1 cellular context compared by ENCODE assay signal in the genomic region with DNA sequence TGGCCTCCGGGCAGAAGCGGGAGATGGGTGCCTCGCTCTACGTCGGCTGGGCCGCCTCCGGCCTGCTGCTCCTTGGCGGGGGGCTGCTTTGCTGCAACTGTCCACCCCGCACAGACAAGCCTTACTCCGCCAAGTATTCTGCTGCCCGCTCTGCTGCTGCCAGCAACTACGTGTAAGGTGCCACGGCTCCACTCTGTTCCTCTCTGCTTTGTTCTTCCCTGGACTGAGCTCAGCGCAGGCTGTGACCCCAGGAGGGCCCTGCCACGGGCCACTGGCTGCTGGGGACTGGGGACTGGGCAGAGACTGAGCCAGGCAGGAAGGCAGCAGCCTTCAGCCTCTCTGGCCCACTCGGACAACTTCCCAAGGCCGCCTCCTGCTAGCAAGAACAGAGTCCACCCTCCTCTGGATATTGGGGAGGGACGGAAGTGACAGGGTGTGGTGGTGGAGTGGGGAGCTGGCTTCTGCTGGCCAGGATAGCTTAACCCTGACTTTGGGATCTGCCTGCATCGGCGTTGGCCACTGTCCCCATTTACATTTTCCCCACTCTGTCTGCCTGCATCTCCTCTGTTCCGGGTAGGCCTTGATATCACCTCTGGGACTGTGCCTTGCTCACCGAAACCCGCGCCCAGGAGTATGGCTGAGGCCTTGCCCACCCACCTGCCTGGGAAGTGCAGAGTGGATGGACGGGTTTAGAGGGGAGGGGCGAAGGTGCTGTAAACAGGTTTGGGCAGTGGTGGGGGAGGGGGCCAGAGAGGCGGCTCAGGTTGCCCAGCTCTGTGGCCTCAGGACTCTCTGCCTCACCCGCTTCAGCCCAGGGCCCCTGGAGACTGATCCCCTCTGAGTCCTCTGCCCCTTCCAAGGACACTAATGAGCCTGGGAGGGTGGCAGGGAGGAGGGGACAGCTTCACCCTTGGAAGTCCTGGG.
TF ChIP-seq lines count a peak whose summit lies in the region.

No MANE protein-coding gene starts in this region.

TF ChIP-seq in HepG2, 621 proteins besides CTCF, POLR2A, EP300 and RAD21 (continued from another document and continues in another):
- TF ChIP-seq, protein P1, sequence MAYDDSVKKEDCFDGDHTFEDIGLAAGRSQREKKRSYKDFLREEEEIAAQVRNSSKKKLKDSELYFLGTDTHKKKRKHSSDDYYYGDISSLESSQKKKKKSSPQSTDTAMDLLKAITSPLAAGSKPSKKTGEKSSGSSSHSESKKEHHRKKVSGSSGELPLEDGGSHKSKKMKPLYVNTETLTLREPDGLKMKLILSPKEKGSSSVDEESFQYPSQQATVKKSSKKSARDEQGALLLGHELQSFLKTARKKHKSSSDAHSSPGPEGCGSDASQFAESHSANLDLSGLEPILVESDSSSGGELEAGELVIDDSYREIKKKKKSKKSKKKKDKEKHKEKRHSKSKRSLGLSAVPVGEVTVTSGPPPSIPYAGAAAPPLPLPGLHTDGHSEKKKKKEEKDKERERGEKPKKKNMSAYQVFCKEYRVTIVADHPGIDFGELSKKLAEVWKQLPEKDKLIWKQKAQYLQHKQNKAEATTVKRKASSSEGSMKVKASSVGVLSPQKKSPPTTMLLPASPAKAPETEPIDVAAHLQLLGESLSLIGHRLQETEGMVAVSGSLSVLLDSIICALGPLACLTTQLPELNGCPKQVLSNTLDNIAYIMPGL (CRISPR knock-in tag; IDR thresholded peaks at IDR 0.05; ENCODE audit: borderline replicate concordance in 1 of 2, low read depth in 1 of 2): 0 out of 4 replicates have a peak, but pooled peaks of 1 of the 2 experiments have one; percentile 36
- TF ChIP-seq ZNF670 (CRISPR knock-in tag; IDR thresholded peaks at IDR 0.05; ENCODE audit: borderline replicate concordance) (no peak), HNRNPH1 (optimal IDR thresholded peaks at IDR 0.05; ENCODE audit: low read depth, low read length) (no peak), ZNF251 (CRISPR knock-in tag; IDR thresholded peaks at IDR 0.05) (no peak), ZFP62 (CRISPR knock-in tag; IDR thresholded peaks at IDR 0.05) (no peak), RORA (CRISPR knock-in tag; IDR thresholded peaks at IDR 0.05) (no peak), ZBTB3 (CRISPR knock-in tag; IDR thresholded peaks at IDR 0.05; ENCODE audit: borderline replicate concordance, low read depth) (no peak), LCORL (IDR thresholded peaks at IDR 0.05) (no peak), LCORL (CRISPR knock-in tag; IDR thresholded peaks at IDR 0.05) (peak; percentile 78; the same call in 1 of the 2 replicates), RXRA (CRISPR knock-in tag; IDR thresholded peaks at IDR 0.05) (no peak), ZBTB1 (CRISPR knock-in tag; IDR thresholded peaks at IDR 0.05; ENCODE audit: borderline replicate concordance) (no peak), ZNF331 (CRISPR knock-in tag; IDR thresholded peaks at IDR 0.05) (no peak), SYNCRIP (IDR thresholded peaks at IDR 0.05; ENCODE audit: insufficient read depth, low read depth, low read length) (no peak), NCOA5 (CRISPR knock-in tag; IDR thresholded peaks at IDR 0.05) (no peak), ZNF362 (CRISPR knock-in tag; IDR thresholded peaks at IDR 0.05; ENCODE audit: borderline replicate concordance) (no peak), SUZ12 (IDR thresholded peaks at IDR 0.05; ENCODE audit: low read depth, low read length) (no peak), HNRNPL (IDR thresholded peaks at IDR 0.05; ENCODE audit: low read depth, low read length) (peak; percentile 38; the same call in 1 of the 2 replicates), TEAD3 (CRISPR knock-in tag; optimal IDR thresholded peaks at IDR 0.05; ENCODE audit: borderline replicate concordance) (no peak), SETDB1 (CRISPR knock-in tag; IDR thresholded peaks at IDR 0.05; ENCODE audit: borderline replicate concordance) (no peak), HMGA1 (CRISPR knock-in tag; conservative IDR thresholded peaks at IDR 0.05) (no peak), IRF9 (CRISPR knock-in tag; IDR thresholded peaks at IDR 0.05; ENCODE audit: borderline replicate concordance) (no peak), ZNF496 (CRISPR knock-in tag; IDR thresholded peaks at IDR 0.05; ENCODE audit: insufficient replicate concordance) (no peak), RNF219 (CRISPR knock-in tag; IDR thresholded peaks at IDR 0.05) (no peak), ZNF792 (CRISPR knock-in tag; IDR thresholded peaks at IDR 0.05) (no peak), POLR2G (IDR thresholded peaks at IDR 0.05; ENCODE audit: low read depth, low read length) (peak; percentile 35; the same call in 1 of the 2 replicates), ZNF44 (CRISPR knock-in tag; IDR thresholded peaks at IDR 0.05) (no peak)
- TF ChIP-seq, protein P2, sequence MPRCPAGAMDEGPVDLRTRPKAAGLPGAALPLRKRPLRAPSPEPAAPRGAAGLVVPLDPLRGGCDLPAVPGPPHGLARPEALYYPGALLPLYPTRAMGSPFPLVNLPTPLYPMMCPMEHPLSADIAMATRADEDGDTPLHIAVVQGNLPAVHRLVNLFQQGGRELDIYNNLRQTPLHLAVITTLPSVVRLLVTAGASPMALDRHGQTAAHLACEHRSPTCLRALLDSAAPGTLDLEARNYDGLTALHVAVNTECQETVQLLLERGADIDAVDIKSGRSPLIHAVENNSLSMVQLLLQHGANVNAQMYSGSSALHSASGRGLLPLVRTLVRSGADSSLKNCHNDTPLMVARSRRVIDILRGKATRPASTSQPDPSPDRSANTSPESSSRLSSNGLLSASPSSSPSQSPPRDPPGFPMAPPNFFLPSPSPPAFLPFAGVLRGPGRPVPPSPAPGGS (CRISPR knock-in tag; IDR thresholded peaks at IDR 0.05): no peak
- TF ChIP-seq, protein P3, sequence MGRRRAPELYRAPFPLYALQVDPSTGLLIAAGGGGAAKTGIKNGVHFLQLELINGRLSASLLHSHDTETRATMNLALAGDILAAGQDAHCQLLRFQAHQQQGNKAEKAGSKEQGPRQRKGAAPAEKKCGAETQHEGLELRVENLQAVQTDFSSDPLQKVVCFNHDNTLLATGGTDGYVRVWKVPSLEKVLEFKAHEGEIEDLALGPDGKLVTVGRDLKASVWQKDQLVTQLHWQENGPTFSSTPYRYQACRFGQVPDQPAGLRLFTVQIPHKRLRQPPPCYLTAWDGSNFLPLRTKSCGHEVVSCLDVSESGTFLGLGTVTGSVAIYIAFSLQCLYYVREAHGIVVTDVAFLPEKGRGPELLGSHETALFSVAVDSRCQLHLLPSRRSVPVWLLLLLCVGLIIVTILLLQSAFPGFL (CRISPR knock-in tag; IDR thresholded peaks at IDR 0.05): no peak
- TF ChIP-seq, protein P4, sequence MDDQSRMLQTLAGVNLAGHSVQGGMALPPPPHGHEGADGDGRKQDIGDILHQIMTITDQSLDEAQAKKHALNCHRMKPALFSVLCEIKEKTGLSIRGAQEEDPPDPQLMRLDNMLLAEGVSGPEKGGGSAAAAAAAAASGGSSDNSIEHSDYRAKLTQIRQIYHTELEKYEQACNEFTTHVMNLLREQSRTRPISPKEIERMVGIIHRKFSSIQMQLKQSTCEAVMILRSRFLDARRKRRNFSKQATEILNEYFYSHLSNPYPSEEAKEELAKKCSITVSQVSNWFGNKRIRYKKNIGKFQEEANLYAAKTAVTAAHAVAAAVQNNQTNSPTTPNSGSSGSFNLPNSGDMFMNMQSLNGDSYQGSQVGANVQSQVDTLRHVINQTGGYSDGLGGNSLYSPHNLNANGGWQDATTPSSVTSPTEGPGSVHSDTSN (CRISPR knock-in tag; IDR thresholded peaks at IDR 0.05; ENCODE audit: borderline replicate concordance): no peak
- TF ChIP-seq, protein P5, sequence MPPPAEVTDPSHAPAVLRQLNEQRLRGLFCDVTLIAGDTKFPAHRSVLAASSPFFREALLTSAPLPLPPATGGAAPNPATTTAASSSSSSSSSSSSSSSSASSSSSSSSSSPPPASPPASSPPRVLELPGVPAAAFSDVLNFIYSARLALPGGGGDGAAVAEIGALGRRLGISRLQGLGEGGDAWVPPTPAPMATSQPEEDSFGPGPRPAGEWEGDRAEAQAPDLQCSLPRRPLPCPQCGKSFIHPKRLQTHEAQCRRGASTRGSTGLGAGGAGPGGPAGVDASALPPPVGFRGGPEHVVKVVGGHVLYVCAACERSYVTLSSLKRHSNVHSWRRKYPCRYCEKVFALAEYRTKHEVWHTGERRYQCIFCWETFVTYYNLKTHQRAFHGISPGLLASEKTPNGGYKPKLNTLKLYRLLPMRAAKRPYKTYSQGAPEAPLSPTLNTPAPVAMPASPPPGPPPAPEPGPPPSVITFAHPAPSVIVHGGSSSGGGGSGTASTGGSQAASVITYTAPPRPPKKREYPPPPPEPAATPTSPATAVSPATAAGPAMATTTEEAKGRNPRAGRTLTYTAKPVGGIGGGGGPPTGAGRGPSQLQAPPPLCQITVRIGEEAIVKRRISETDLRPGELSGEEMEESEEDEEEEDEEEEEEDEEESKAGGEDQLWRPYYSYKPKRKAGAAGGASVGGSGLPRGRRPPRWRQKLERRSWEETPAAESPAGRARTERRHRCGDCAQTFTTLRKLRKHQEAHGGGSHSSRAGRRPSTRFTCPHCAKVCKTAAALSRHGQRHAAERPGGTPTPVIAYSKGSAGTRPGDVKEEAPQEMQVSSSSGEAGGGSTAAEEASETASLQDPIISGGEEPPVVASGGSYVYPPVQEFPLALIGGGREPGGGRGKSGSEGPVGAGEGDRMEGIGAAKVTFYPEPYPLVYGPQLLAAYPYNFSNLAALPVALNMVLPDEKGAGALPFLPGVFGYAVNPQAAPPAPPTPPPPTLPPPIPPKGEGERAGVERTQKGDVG (CRISPR knock-in tag; IDR thresholded peaks at IDR 0.05; ENCODE audit: borderline replicate concordance): no peak
- TF ChIP-seq, protein P6, sequence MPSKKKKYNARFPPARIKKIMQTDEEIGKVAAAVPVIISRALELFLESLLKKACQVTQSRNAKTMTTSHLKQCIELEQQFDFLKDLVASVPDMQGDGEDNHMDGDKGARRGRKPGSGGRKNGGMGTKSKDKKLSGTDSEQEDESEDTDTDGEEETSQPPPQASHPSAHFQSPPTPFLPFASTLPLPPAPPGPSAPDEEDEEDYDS (CRISPR knock-in tag; IDR thresholded peaks at IDR 0.05): no peak
- TF ChIP-seq, protein P7, sequence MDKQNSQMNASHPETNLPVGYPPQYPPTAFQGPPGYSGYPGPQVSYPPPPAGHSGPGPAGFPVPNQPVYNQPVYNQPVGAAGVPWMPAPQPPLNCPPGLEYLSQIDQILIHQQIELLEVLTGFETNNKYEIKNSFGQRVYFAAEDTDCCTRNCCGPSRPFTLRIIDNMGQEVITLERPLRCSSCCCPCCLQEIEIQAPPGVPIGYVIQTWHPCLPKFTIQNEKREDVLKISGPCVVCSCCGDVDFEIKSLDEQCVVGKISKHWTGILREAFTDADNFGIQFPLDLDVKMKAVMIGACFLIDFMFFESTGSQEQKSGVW (CRISPR knock-in tag; IDR thresholded peaks at IDR 0.05; ENCODE audit: borderline replicate concordance): no peak
- TF ChIP-seq, protein P8, sequence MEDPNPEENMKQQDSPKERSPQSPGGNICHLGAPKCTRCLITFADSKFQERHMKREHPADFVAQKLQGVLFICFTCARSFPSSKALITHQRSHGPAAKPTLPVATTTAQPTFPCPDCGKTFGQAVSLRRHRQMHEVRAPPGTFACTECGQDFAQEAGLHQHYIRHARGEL (CRISPR knock-in tag; IDR thresholded peaks at IDR 0.05): no peak
- TF ChIP-seq, protein P9, sequence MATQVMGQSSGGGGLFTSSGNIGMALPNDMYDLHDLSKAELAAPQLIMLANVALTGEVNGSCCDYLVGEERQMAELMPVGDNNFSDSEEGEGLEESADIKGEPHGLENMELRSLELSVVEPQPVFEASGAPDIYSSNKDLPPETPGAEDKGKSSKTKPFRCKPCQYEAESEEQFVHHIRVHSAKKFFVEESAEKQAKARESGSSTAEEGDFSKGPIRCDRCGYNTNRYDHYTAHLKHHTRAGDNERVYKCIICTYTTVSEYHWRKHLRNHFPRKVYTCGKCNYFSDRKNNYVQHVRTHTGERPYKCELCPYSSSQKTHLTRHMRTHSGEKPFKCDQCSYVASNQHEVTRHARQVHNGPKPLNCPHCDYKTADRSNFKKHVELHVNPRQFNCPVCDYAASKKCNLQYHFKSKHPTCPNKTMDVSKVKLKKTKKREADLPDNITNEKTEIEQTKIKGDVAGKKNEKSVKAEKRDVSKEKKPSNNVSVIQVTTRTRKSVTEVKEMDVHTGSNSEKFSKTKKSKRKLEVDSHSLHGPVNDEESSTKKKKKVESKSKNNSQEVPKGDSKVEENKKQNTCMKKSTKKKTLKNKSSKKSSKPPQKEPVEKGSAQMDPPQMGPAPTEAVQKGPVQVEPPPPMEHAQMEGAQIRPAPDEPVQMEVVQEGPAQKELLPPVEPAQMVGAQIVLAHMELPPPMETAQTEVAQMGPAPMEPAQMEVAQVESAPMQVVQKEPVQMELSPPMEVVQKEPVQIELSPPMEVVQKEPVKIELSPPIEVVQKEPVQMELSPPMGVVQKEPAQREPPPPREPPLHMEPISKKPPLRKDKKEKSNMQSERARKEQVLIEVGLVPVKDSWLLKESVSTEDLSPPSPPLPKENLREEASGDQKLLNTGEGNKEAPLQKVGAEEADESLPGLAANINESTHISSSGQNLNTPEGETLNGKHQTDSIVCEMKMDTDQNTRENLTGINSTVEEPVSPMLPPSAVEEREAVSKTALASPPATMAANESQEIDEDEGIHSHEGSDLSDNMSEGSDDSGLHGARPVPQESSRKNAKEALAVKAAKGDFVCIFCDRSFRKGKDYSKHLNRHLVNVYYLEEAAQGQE (IDR thresholded peaks at IDR 0.05; ENCODE audit: borderline replicate concordance in 1 of 2, low read depth in 1 of 2, low read length in 2 of 2): no peak
